17 cellular contexts compared by ENCODE assay signal in genomic region chr11:113201055-113201818, GRCh38.
DNase-seq lines count a peak whose midpoint lies in the region; ATAC-seq and TF ChIP-seq lines count a peak whose summit lies in the region.
"Had no signal": no experiment of that assay in that cellular context is flagged by ENCODE, and none has a peak within 500 bp of the region (broad histone marks: within the 10 kb centered on the region; RNA-seq: fewer than 3 reads in every experiment).

No MANE protein-coding gene starts in this region.

- H3K36me3 Mint-ChIP-seq in nephron progenitor cell (ENCODE audit: low read depth): peaks cover 35% of the 10 kb centered on the region

- H3K4me3 Mint-ChIP-seq in nephron progenitor cell: no peak overlapping the region
- H3K4me3 Mint-ChIP-seq: activated B cell treated with CpG ODN at 0.5 μM for 24 hours; T-helper 1 cell treated with Interleukin-12 subunit alpha and Interleukin-12 subunit beta and Interleukin-4 antibody, amounts not matched to agents 30 μg/mL and 1 μg/mL, for 36 hours had no signal

- no peaks in the 10 kb centered on the region for H3K36me3 ChIP-seq in gastrocnemius medialis
- H3K36me3 ChIP-seq: suprapubic skin had no signal

- intact Hi-C loops in gastrocnemius medialis (cut with DNase I; ENCODE audit: low total_unique reads): no loop called here

- H3K27ac ChIP-seq in gastrocnemius medialis: no peak overlapping the region
- H3K27ac ChIP-seq: suprapubic skin had no signal

- no peak for ATAC-seq in gastrocnemius medialis
- ATAC-seq: sciatic nerve had no signal

- no peaks in the 10 kb centered on the region for H3K9me3 ChIP-seq in gastrocnemius medialis
- H3K9me3 ChIP-seq: suprapubic skin had no signal

- TF ChIP-seq POLR2A in gastrocnemius medialis (IDR thresholded peaks at IDR 0.05): no peak

- no peaks in the 10 kb centered on the region for H3K27me3 Mint-ChIP-seq in nephron progenitor cell (ENCODE audit: low read depth, poor library complexity)
- H3K27me3 Mint-ChIP-seq: activated B cell treated with CpG ODN at 0.5 μM for 24 hours had no signal

- in situ Hi-C loops in G401 (cut with HindIII; ENCODE audit: low sequenced_read_pairs) (no loop called here), gastrocnemius medialis (cut with MboI; ENCODE audit: low sequenced_read_pairs in 4 of 4) (no loop called here)

- no peak overlapping the region for H3K4me3 ChIP-seq in gastrocnemius medialis
- H3K4me3 ChIP-seq: lung, suprapubic skin had no signal

- no peaks in the 10 kb centered on the region for H3K9me3 Mint-ChIP-seq in nephron progenitor cell
- H3K9me3 Mint-ChIP-seq: activated B cell treated with CpG ODN at 0.5 μM for 24 hours; T-helper 1 cell treated with Interleukin-12 subunit alpha and Interleukin-12 subunit beta and Interleukin-4 antibody, amounts not matched to agents 30 μg/mL and 1 μg/mL, for 36 hours had no signal

- H3K27ac Mint-ChIP-seq in nephron progenitor cell: no peak overlapping the region
- H3K27ac Mint-ChIP-seq: activated B cell treated with CpG ODN at 0.5 μM for 24 hours; T-helper 1 cell treated with Interleukin-12 subunit alpha and Interleukin-12 subunit beta and Interleukin-4 antibody, amounts not matched to agents 30 μg/mL and 1 μg/mL, for 36 hours had no signal

- no peaks in the 10 kb centered on the region for H3K4me1 ChIP-seq in gastrocnemius medialis

- DNase-seq in G401 (ENCODE audit: low spot score) (peak; percentile 91), NCI-H1930 (lab: John Stamatoyannopoulos, UW) (peak; percentile 13 to 15), cerebellar nuclear complex (lab: John Stamatoyannopoulos, UW) (peak; percentile 53 to 71), nephron progenitor cell (peak; percentile 20), gastrocnemius medialis (no peak)
- DNase-seq in stimulated activated naive CD4-positive, alpha-beta T cell treated with Interleukin-2 at 50 U/mL for 16 hours (lab: John Stamatoyannopoulos, UW): no peak
- no peak for DNase-seq in stimulated activated CD8-positive, alpha-beta memory T cell treated with anti-CD3 and anti-CD28 coated beads, Interleukin-4, amount 100 ng/mL, for 48 hours
- DNase-seq: activated B cell treated with CpG ODN at 0.5 μM for 24 hours; activated effector memory CD4-positive, alpha-beta T cell treated with Interleukin-2 at 50 U/mL for 16 hours; foreskin melanocyte; GF-D8; NCI-H2081; stimulated activated CD4-positive, alpha-beta T cell treated with anti-CD3 and anti-CD28 coated beads, Interleukin-2, amount 100 ng/mL, for 24 hours had no signal

- no peaks in the 10 kb centered on the region for H3K27me3 ChIP-seq in gastrocnemius medialis
- H3K27me3 ChIP-seq: suprapubic skin had no signal

- peaks cover 48% of the 10 kb centered on the region for H3K4me1 Mint-ChIP-seq in nephron progenitor cell
- H3K4me1 Mint-ChIP-seq: activated B cell treated with CpG ODN at 0.5 μM for 24 hours had no signal

- TF ChIP-seq CTCF in nephron progenitor cell (IDR thresholded peaks at IDR 0.05) (no peak), gastrocnemius medialis (IDR thresholded peaks at IDR 0.05 in 4 of 5, conservative IDR thresholded peaks at IDR 0.05 in 1 of 5) (no peak)

Comparison
In these comparisons a context has a peak if more than half of its experiments do, and no peak if none do; other contexts are left out.
1. DNase-seq: peak in G401 (single experiment), NCI-H1930 (2 of 2), cerebellar nuclear complex (2 of 2) and nephron progenitor cell (single experiment); none in stimulated activated naive CD4-positive, alpha-beta T cell treated with Interleukin-2 at 50 U/mL for 16 hours (single experiment), stimulated activated CD8-positive, alpha-beta memory T cell treated with anti-CD3 and anti-CD28 coated beads, Interleukin-4, amount 100 ng/mL, for 48 hours (single experiment) and gastrocnemius medialis (0 of 2).